In the genomic region with DNA sequence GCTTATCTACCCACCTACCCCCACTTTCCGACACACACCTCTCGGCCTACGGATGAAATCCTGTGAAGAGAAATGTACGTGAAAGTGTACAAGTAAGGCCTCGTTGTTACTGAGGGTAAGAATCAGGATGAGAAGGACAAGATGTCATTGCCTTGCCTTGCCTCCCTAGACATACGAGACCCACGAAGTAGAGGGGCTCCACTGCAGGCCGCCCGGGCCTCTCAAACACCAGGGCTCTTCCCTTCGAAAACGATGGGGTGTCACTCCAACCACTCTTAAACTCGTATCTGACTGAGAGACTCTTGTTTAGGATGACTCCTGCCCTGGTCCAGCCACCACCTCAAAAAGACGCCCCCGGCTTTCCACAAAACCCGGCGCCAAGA, we compare ENCODE assay signal across 8 cellular contexts. TPM values are rescaled to one million over a fixed set of nuclear protein-coding genes. Genes with fewer than 3 reads are reported as not detected.
DNase-seq lines count a peak whose midpoint lies in the region; ATAC-seq and TF ChIP-seq lines count a peak whose summit lies in the region.

No MANE protein-coding gene starts in this region.

- no peaks in the 10 kb centered on the region for H3K36me3 Mint-ChIP-seq in mesothelial cell of epicardium

- TF ChIP-seq POLR2A in breast epithelium (IDR thresholded peaks at IDR 0.05) = no peak

- H3K27ac ChIP-seq in KOPT-K1 (ENCODE audit: low read depth, low read length, poor library complexity, severe bottlenecking) (peak overlapping the region; percentile 86), breast epithelium (peak overlapping the region; percentile 32 to 70)

- peak overlapping the region; percentile 96 for H3K4me3 Mint-ChIP-seq in mesothelial cell of epicardium

- intact Hi-C loops in breast epithelium (cut with DNase I; ENCODE audit: low total_unique reads) = no loop called here

- no peaks in the 10 kb centered on the region for H3K9me3 Mint-ChIP-seq in mesothelial cell of epicardium

- H3K27ac Mint-ChIP-seq in mesothelial cell of epicardium = peak overlapping the region; percentile 98

- H3K4me3 ChIP-seq in BE2C (ENCODE audit: low read depth, low read length) (peak overlapping the region; percentile 83), breast epithelium (peak overlapping the region; percentile 71 to 77 (median 73))

- H3K36me3 ChIP-seq in BE2C = peaks cover 28% of the 10 kb centered on the region
- H3K36me3 ChIP-seq in KOPT-K1 (ENCODE audit: insufficient read depth, low read length) = peaks cover 35% of the 10 kb centered on the region
- H3K36me3 ChIP-seq in breast epithelium = no peaks in the 10 kb centered on the region

- ATAC-seq in GM19438 (IDR thresholded peaks at IDR 0.05; ENCODE audit: low read depth, unreplicated experiment) = peak; percentile 18
- ATAC-seq in GM21825 (IDR thresholded peaks at IDR 0.05; ENCODE audit: unreplicated experiment) = no peak
- ATAC-seq in GM21619 (IDR thresholded peaks at IDR 0.05; ENCODE audit: unreplicated experiment) = no peak

- no peaks in the 10 kb centered on the region for H3K27me3 ChIP-seq in BE2C
- no peaks in the 10 kb centered on the region for H3K27me3 ChIP-seq in breast epithelium

- DNase-seq in BE2C = peak; percentile 21
- no peak for DNase-seq in breast epithelium (ENCODE audit: low spot score in 2 of 2)
- no peak for DNase-seq in mesothelial cell of epicardium (ENCODE audit: low spot score in 2 of 2, unreplicated experiment in 2 of 2)
- no peak for DNase-seq in COR-L47 (lab: John Stamatoyannopoulos, UW)

- H3K27me3 Mint-ChIP-seq in mesothelial cell of epicardium (ENCODE audit: low read depth) = no peaks in the 10 kb centered on the region

- no peaks in the 10 kb centered on the region for H3K9me3 ChIP-seq in BE2C
- H3K9me3 ChIP-seq in KOPT-K1 (ENCODE audit: insufficient read depth, low read length, poor library complexity, severe bottlenecking) = no peaks in the 10 kb centered on the region
- H3K9me3 ChIP-seq in breast epithelium = no peaks in the 10 kb centered on the region

- TF ChIP-seq CTCF in BE2C (IDR thresholded peaks at IDR 0.05; ENCODE audit: low read depth, low read length) = no peak
- TF ChIP-seq CTCF in breast epithelium (IDR thresholded peaks at IDR 0.05) = no peak
- TF ChIP-seq CTCF in mesothelial cell of epicardium (IDR thresholded peaks at IDR 0.05; ENCODE audit: unreplicated experiment) = no peak

- peaks cover 15% of the 10 kb centered on the region for H3K4me1 Mint-ChIP-seq in mesothelial cell of epicardium

- H3K4me1 ChIP-seq in BE2C = peaks cover 19% of the 10 kb centered on the region; the same call in 1 of the 2 replicates
- H3K4me1 ChIP-seq in breast epithelium = no peaks in the 10 kb centered on the region

RNA-seq across cellular contexts. Expression of gene RACGAP1, which starts 0.5 kb away (rescaled TPM):
- polyA plus RNA-seq in BE2C (2012; ENCODE audit: insufficient read depth, insufficient read length, low read depth) = 55.2 TPM
- total RNA-seq in breast epithelium (10 to 100 TPM in 2 of 3 donors, 1 to 10 TPM in 1; 7.5 to 33.9 (median 11.1) TPM), mesothelial cell of epicardium (28.0 to 34.8 TPM (median 29.8 TPM) in 3 replicates)

RNA-seq across cellular contexts. Expression of gene ASIC1, which starts 32.6 kb away (rescaled TPM):
- 60.5 TPM for polyA plus RNA-seq in BE2C (2012; ENCODE audit: insufficient read depth, insufficient read length, low read depth)
- total RNA-seq in breast epithelium = under 1 TPM; 0.80 to 0.98 (median 0.88) TPM
- 6.1 to 7.2 TPM (median 6.6 TPM) in 3 replicates for total RNA-seq in mesothelial cell of epicardium

RNA-seq across cellular contexts. Expression of gene AQP6, which starts 52.0 kb away (rescaled TPM):
- polyA plus RNA-seq in BE2C (2012; ENCODE audit: insufficient read depth, insufficient read length, low read depth) = 3.2 TPM
- under 1 TPM in 1 of 3 donors, not detected in 2; 0.16 TPM for total RNA-seq in breast epithelium
- total RNA-seq in mesothelial cell of epicardium = 0.11 to 0.16 TPM (median 0.11 TPM) in 3 replicates
